ENCODE assay signal across 1 cellular context in genomic region chr9:41074356-41074942, GRCh38.
A peak's percentile ranks its signal among the peaks of the same experiment; 100 is the strongest.
TF ChIP-seq lines count a peak whose summit lies in the region.

No MANE protein-coding gene starts in this region.

TF ChIP-seq in HCT116, 20 proteins besides CTCF, POLR2A, EP300 and RAD21:
- TF ChIP-seq POLR2AphosphoS5 (IDR thresholded peaks at IDR 0.05; ENCODE audit: low read depth, low read length), result 0 out of 2 replicates have a peak, but pooled peaks have one; percentile 5
